In genomic region chr5:179732918-179733763, GRCh38 we compare ENCODE assay signal across 1 cellular context.
TF ChIP-seq lines count a peak whose summit lies in the region.

No MANE protein-coding gene starts in this region.

TF ChIP-seq in HepG2, 621 proteins besides CTCF, POLR2A, EP300 and RAD21 (continued from another document and continues in another):
- TF ChIP-seq ZHX1 (CRISPR knock-in tag; IDR thresholded peaks at IDR 0.05; ENCODE audit: low read depth) (no peak), ZNF234 (CRISPR knock-in tag; conservative IDR thresholded peaks at IDR 0.05) (no peak), CHCHD3 (CRISPR knock-in tag; IDR thresholded peaks at IDR 0.05) (0 out of 2 replicates have a peak, but pooled peaks have one; percentile 54), XBP1 (CRISPR knock-in tag; IDR thresholded peaks at IDR 0.05) (no peak), HINFP (CRISPR knock-in tag; IDR thresholded peaks at IDR 0.05; ENCODE audit: low read depth) (no peak), ZNF549 (CRISPR knock-in tag; IDR thresholded peaks at IDR 0.05) (no peak), TEAD2 (CRISPR knock-in tag; IDR thresholded peaks at IDR 0.05) (0 out of 2 replicates have a peak, but pooled peaks have one; percentile 34), TERF1 (CRISPR knock-in tag; IDR thresholded peaks at IDR 0.05) (0 out of 2 replicates have a peak, but pooled peaks have one; percentile 50), NONO (IDR thresholded peaks at IDR 0.05) (no peak), NONO (CRISPR knock-in tag; conservative IDR thresholded peaks at IDR 0.05) (peak; percentile 17; the same call in 1 of the 2 replicates), BORCS8-MEF2B (CRISPR knock-in tag; IDR thresholded peaks at IDR 0.05) (0 out of 2 replicates have a peak, but pooled peaks have one; percentile 32), SMAD1 (CRISPR knock-in tag; IDR thresholded peaks at IDR 0.05; ENCODE audit: borderline replicate concordance, low read depth) (no peak), ZNF546 (CRISPR knock-in tag; conservative IDR thresholded peaks at IDR 0.05) (0 out of 2 replicates have a peak, but pooled peaks have one; percentile 35), ZNF709 (CRISPR knock-in tag; IDR thresholded peaks at IDR 0.05) (no peak), TOE1 (CRISPR knock-in tag; IDR thresholded peaks at IDR 0.05) (no peak), SIX4 (CRISPR knock-in tag; IDR thresholded peaks at IDR 0.05) (no peak), ARID2 (CRISPR knock-in tag; IDR thresholded peaks at IDR 0.05; ENCODE audit: borderline replicate concordance) (no peak), CENPBD1 (CRISPR knock-in tag; IDR thresholded peaks at IDR 0.05; ENCODE audit: borderline replicate concordance, low read depth) (no peak), MAZ (IDR thresholded peaks at IDR 0.05; ENCODE audit: borderline replicate concordance, low read depth, low read length) (no peak), MAZ (CRISPR knock-in tag; IDR thresholded peaks at IDR 0.05; ENCODE audit: low read depth) (0 out of 2 replicates have a peak, but pooled peaks have one; percentile 27), THAP11 (CRISPR knock-in tag; IDR thresholded peaks at IDR 0.05) (no peak), DR1 (CRISPR knock-in tag; IDR thresholded peaks at IDR 0.05) (0 out of 2 replicates have a peak, but pooled peaks have one; percentile 7), RELA (CRISPR knock-in tag; IDR thresholded peaks at IDR 0.05) (no peak), TCF7L2 (IDR thresholded peaks at IDR 0.05; ENCODE audit: low read depth, low read length) (no peak), ZNF597 (CRISPR knock-in tag; IDR thresholded peaks at IDR 0.05) (no peak), GPBP1L1 (CRISPR knock-in tag; IDR thresholded peaks at IDR 0.05) (no peak), SNRNP70 (IDR thresholded peaks at IDR 0.05; ENCODE audit: low read depth, low read length) (no peak), MZF1 (CRISPR knock-in tag; IDR thresholded peaks at IDR 0.05; ENCODE audit: borderline replicate concordance) (no peak), ZNF160 (CRISPR knock-in tag; IDR thresholded peaks at IDR 0.05) (no peak), GRHL1 (CRISPR knock-in tag; conservative IDR thresholded peaks at IDR 0.05) (no peak), ZZZ3 (CRISPR knock-in tag; IDR thresholded peaks at IDR 0.05; ENCODE audit: borderline replicate concordance) (no peak), ZNF724P (CRISPR knock-in tag; IDR thresholded peaks at IDR 0.05; ENCODE audit: borderline replicate concordance) (0 out of 2 replicates have a peak, but pooled peaks have one; percentile 37), SRF (IDR thresholded peaks at IDR 0.05; ENCODE audit: low read depth, low read length) (no peak), GABPB1 (CRISPR knock-in tag; IDR thresholded peaks at IDR 0.05) (peak; percentile 7; the same call in 1 of the 2 replicates), ETS1 (CRISPR knock-in tag; IDR thresholded peaks at IDR 0.05) (0 out of 2 replicates have a peak, but pooled peaks have one; percentile 12), ZNF468 (CRISPR knock-in tag; IDR thresholded peaks at IDR 0.05) (0 out of 2 replicates have a peak, but pooled peaks have one; percentile 54), KLF16 (CRISPR knock-in tag; IDR thresholded peaks at IDR 0.05) (no peak), ZNF576 (CRISPR knock-in tag; IDR thresholded peaks at IDR 0.05) (no peak), ARNT2 (CRISPR knock-in tag; IDR thresholded peaks at IDR 0.05; ENCODE audit: low read depth) (no peak; the same call in 1 of the 2 replicates), ZMYM4 (CRISPR knock-in tag; IDR thresholded peaks at IDR 0.05) (no peak), SIN3B (IDR thresholded peaks at IDR 0.05; ENCODE audit: low read length) (no peak), ZGPAT (CRISPR knock-in tag; IDR thresholded peaks at IDR 0.05) (peak; percentile 26; the same call in 1 of the 2 replicates), SUZ12 (IDR thresholded peaks at IDR 0.05; ENCODE audit: low read depth, low read length) (no peak), ZNF446 (CRISPR knock-in tag; IDR thresholded peaks at IDR 0.05) (peak; percentile 59; the same call in 1 of the 2 replicates), CHD4 (IDR thresholded peaks at IDR 0.05; ENCODE audit: borderline replicate concordance, low read length) (no peak), PHF8 (CRISPR knock-in tag; IDR thresholded peaks at IDR 0.05) (peak; percentile 52), DNMT3B (CRISPR knock-in tag; conservative IDR thresholded peaks at IDR 0.05) (no peak), ZNF333 (CRISPR knock-in tag; IDR thresholded peaks at IDR 0.05; ENCODE audit: borderline replicate concordance) (no peak), ZSCAN31 (CRISPR knock-in tag; IDR thresholded peaks at IDR 0.05; ENCODE audit: low read depth) (no peak), ZNF264 (CRISPR knock-in tag; IDR thresholded peaks at IDR 0.05) (no peak), ZNF784 (CRISPR knock-in tag; IDR thresholded peaks at IDR 0.05; ENCODE audit: borderline replicate concordance) (0 out of 2 replicates have a peak, but pooled peaks have one; percentile 19), HNRNPL (IDR thresholded peaks at IDR 0.05; ENCODE audit: low read depth, low read length) (no peak), ZNF563 (CRISPR knock-in tag; IDR thresholded peaks at IDR 0.05) (no peak; the same call in 1 of the 2 replicates), TSC22D2 (CRISPR knock-in tag; IDR thresholded peaks at IDR 0.05; ENCODE audit: borderline replicate concordance) (no peak), MTA3 (CRISPR knock-in tag; IDR thresholded peaks at IDR 0.05) (no peak)
